ENCODE assay signal across 2 cellular contexts in the genomic region with DNA sequence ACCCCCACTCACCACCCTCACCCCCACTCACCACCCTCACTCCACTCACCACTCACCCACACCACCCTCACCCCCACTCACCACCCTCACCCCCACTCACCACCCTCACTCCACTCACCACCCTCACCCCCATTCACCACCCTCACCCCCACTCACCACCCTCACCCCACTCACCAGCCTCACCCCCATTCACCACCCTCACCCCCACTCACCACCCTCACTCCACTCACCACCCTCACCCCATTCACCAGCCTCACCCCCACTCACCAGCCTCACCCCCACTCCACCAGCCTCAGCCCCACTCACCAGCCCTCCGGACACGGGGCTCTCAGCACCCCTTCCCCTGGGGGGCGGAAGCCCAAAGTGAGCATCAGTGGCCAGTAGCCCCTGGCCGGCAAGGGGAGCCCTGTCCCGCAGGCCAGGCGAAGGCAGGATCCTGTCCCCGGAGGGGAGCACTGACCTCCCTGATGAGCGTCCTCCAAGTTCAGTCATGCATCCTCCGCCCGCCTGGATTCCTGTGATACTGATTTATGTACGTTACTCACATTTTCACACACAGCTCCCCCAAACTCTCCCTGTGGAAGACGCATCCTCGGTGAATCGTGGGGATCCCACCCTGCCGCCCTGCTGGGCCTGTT.
TF ChIP-seq lines count a peak whose summit lies in the region.

No MANE protein-coding gene starts in this region.

TF ChIP-seq in HepG2, 621 proteins besides CTCF, POLR2A, EP300 and RAD21:
- TF ChIP-seq, protein P1, sequence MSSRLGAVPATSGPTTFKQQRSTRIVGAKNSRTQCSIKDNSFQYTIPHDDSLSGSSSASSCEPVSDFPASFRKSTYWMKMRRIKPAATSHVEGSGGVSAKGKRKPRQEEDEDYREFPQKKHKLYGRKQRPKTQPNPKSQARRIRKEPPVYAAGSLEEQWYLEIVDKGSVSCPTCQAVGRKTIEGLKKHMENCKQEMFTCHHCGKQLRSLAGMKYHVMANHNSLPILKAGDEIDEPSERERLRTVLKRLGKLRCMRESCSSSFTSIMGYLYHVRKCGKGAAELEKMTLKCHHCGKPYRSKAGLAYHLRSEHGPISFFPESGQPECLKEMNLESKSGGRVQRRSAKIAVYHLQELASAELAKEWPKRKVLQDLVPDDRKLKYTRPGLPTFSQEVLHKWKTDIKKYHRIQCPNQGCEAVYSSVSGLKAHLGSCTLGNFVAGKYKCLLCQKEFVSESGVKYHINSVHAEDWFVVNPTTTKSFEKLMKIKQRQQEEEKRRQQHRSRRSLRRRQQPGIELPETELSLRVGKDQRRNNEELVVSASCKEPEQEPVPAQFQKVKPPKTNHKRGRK (CRISPR knock-in tag; IDR thresholded peaks at IDR 0.05): no peak
- TF ChIP-seq HNRNPL (IDR thresholded peaks at IDR 0.05; ENCODE audit: low read depth, low read length) (peak; percentile 81), KLF13 (CRISPR knock-in tag; IDR thresholded peaks at IDR 0.05) (no peak), SP2 (CRISPR knock-in tag; IDR thresholded peaks at IDR 0.05) (no peak), ZNF263 (CRISPR knock-in tag; IDR thresholded peaks at IDR 0.05) (peak; percentile 76)
- TF ChIP-seq, protein P2, sequence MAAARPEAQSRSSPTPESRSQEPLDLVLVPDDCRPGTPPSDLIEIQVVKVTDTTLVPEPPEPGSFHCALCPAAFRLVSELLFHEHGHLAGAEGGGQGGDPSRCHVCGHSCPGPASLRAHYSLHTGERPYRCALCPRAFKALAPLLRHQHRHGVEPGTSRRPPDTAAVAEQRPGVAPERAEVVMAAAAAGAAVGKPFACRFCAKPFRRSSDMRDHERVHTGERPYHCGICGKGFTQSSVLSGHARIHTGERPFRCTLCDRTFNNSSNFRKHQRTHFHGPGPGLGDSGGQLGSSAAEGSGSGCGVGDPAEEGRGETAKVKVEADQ (CRISPR knock-in tag; IDR thresholded peaks at IDR 0.05; ENCODE audit: borderline replicate concordance): no peak

TF ChIP-seq in WTC11, 78 proteins besides CTCF, POLR2A, EP300 and RAD21:
- TF ChIP-seq PRDM15 (CRISPR knock-in tag; IDR thresholded peaks at IDR 0.05) (no peak), AR (CRISPR knock-in tag; IDR thresholded peaks at IDR 0.05) (no peak), ZBTB43 (CRISPR knock-in tag; IDR thresholded peaks at IDR 0.05) (no peak), ZNF263 (CRISPR knock-in tag; IDR thresholded peaks at IDR 0.05; ENCODE audit: low read depth) (peak; percentile 64; the same call in 1 of the 2 replicates)
- TF ChIP-seq, protein P3, sequence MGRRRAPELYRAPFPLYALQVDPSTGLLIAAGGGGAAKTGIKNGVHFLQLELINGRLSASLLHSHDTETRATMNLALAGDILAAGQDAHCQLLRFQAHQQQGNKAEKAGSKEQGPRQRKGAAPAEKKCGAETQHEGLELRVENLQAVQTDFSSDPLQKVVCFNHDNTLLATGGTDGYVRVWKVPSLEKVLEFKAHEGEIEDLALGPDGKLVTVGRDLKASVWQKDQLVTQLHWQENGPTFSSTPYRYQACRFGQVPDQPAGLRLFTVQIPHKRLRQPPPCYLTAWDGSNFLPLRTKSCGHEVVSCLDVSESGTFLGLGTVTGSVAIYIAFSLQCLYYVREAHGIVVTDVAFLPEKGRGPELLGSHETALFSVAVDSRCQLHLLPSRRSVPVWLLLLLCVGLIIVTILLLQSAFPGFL (CRISPR knock-in tag; IDR thresholded peaks at IDR 0.05; ENCODE audit: borderline replicate concordance): no peak
